Comparison of ENCODE assay signal across 10 cellular contexts in the genomic region with DNA sequence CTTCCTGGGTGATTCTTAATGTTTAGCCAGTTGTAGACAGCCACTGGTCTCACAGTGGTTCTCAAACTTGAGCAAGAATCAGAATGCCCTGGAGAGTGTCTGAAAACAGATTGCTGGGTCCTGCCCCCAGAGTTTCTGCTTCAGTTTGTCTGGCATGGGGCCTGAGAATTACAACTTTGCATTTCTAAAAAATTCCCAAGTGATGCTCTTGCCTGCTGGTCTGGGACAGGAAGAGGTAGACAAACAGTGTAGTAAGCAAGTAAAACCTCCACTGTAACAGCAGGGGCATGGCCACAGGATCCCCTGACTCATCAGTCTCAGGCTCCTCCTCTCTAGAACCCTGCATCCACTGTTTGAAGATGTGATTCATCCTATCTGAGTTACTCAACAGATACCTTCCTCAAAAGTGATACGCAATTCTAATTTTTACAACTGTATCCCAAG. TPM values are rescaled to one million over a fixed set of nuclear protein-coding genes. Genes with fewer than 3 reads are reported as not detected.
DNase-seq lines count a peak whose midpoint lies in the region; ATAC-seq and TF ChIP-seq lines count a peak whose summit lies in the region.
"Had no signal": no experiment of that assay in that cellular context is flagged by ENCODE, and none has a peak within 500 bp of the region (broad histone marks: within the 10 kb centered on the region; RNA-seq: fewer than 3 reads in every experiment).

No MANE protein-coding gene starts in this region.

- TF ChIP-seq POLR2A in NB4 (IDR thresholded peaks at IDR 0.05; ENCODE audit: extremely low read depth, insufficient read length), result no peak
- no peak for TF ChIP-seq POLR2A in vagina (IDR thresholded peaks at IDR 0.05)

- DNase-seq in DMS53 (lab: John Stamatoyannopoulos, UW) (peak; percentile 43), DMS53 treated with DMSO at 0.1 percent for 48 hours (lab: John Stamatoyannopoulos, UW; ENCODE audit: unreplicated experiment) (no peak), NB4 (ENCODE audit: low read depth) (peak; percentile 86), choroid plexus epithelial cell (ENCODE audit: low read depth) (peak; percentile 99), putamen (ENCODE audit: low spot score) (peak; percentile 53), vagina (ENCODE audit: extremely low spot score in 2 of 2) (no peak)
- DNase-seq: activated gamma-delta T cell treated with Interleukin-2 at 50 U/mL for 16 hours had no signal

- intact Hi-C loops in vagina (cut with DNase I), result no loop called here

- peaks cover 17% of the 10 kb centered on the region for H3K4me1 ChIP-seq in vagina

- no peak overlapping the region for H3K27ac ChIP-seq in vagina
- H3K27ac ChIP-seq: 22Rv1 had no signal

- no peaks in the 10 kb centered on the region for H3K9me3 ChIP-seq in vagina

- no peak for ATAC-seq in GM21576 (IDR thresholded peaks at IDR 0.05; ENCODE audit: unreplicated experiment)
- ATAC-seq in HG02870 (IDR thresholded peaks at IDR 0.05; ENCODE audit: unreplicated experiment), result no peak

- H3K4me3 ChIP-seq in NB4 (ENCODE audit: low read depth, low read length) (no peak overlapping the region), choroid plexus epithelial cell (ENCODE audit: low read depth, low read length) (no peak overlapping the region), vagina (no peak overlapping the region)

- H3K27me3 ChIP-seq in vagina, result no peaks in the 10 kb centered on the region

- no peak for TF ChIP-seq CTCF in NB4 (IDR thresholded peaks at IDR 0.05; ENCODE audit: low read depth, low read length)
- no peak for TF ChIP-seq CTCF in choroid plexus epithelial cell (conservative IDR thresholded peaks at IDR 0.05; ENCODE audit: low read depth, low read length)
- no peak for TF ChIP-seq CTCF in vagina (IDR thresholded peaks at IDR 0.05)

- H3K36me3 ChIP-seq in vagina, result peaks cover 0 to 20% of the 10 kb centered on the region in 2 donors

RNA-seq across cellular contexts. Expression of a gene that starts 36.5 kb away (rescaled TPM):
- 27.5 TPM for total RNA-seq in vagina

RNA-seq across cellular contexts. Expression of a gene that starts 53.3 kb away (rescaled TPM):
- not detected for total RNA-seq in vagina

Comparison
In these comparisons a context has a peak if more than half of its experiments do, and no peak if none do; other contexts are left out.
1. DNase-seq: peak in DMS53 (single experiment), NB4 (single experiment), choroid plexus epithelial cell (single experiment) and putamen (single experiment); none in DMS53 treated with DMSO at 0.1 percent for 48 hours (single experiment) and vagina (0 of 2).